In genomic region chr11:47797633-47798032, GRCh38 we compare ENCODE assay signal across 10 cellular contexts. TPM values are rescaled to one million over a fixed set of nuclear protein-coding genes. Genes with fewer than 3 reads are reported as not detected.
DNase-seq lines count a peak whose midpoint lies in the region; ATAC-seq and TF ChIP-seq lines count a peak whose summit lies in the region.
"Had no signal": no experiment of that assay in that cellular context is flagged by ENCODE, and none has a peak within 500 bp of the region (broad histone marks: within the 10 kb centered on the region; RNA-seq: fewer than 3 reads in every experiment).

No MANE protein-coding gene starts in this region.

- CTCF ChIA-PET in RWPE1 (lab: Yijun Ruan, JAX) = no interaction called here

- 78 to 81% methylated on average over 4 of the region's 4 CpGs for WGBS in esophagus squamous epithelium, 2 donors

- no peak for TF ChIP-seq CTCF in RWPE1 (conservative IDR thresholded peaks at IDR 0.05; ENCODE audit: low read depth)
- no peak for TF ChIP-seq CTCF in astrocyte of the spinal cord (IDR thresholded peaks at IDR 0.05; ENCODE audit: low read depth, low read length)
- no peak for TF ChIP-seq CTCF in esophagus squamous epithelium (IDR thresholded peaks at IDR 0.05)

- H3K36me3 ChIP-seq in esophagus squamous epithelium = peaks cover 6 to 100% (median 46%) of the 10 kb centered on the region in 3 donors

- in situ Hi-C loops in astrocyte of the spinal cord (cut with HindIII; ENCODE audit: low sequenced_read_pairs) = no loop called here

- peak; percentile 48 for DNase-seq in GM03348 (ENCODE audit: low spot score)
- peak; percentile 36 for DNase-seq in RWPE1 (ENCODE audit: low spot score)
- peak; percentile 86 for DNase-seq in astrocyte of the spinal cord (ENCODE audit: low read depth, low spot score)
- peak; percentile 3 to 30 for DNase-seq in stimulated activated CD4-positive, alpha-beta T cell treated with anti-CD3 and anti-CD28 coated beads, Interleukin-1b, Interleukin-23, amount 100 ng/mL, for 4 hours (ENCODE audit: low read depth in 2 of 2)
- DNase-seq in esophagus squamous epithelium (lab: John Stamatoyannopoulos, UW) = no peak
- DNase-seq: NCI-H1930 had no signal

- no peaks in the 10 kb centered on the region for H3K4me1 ChIP-seq in esophagus squamous epithelium

- H3K27me3 ChIP-seq in esophagus squamous epithelium = no peaks in the 10 kb centered on the region

- intact Hi-C loops in esophagus squamous epithelium (cut with DNase I) = no loop called here

- no peaks in the 10 kb centered on the region for H3K9me3 ChIP-seq in esophagus squamous epithelium

- H3K4me3 ChIP-seq in astrocyte of the spinal cord (ENCODE audit: low read depth, low read length) (no peak overlapping the region), esophagus squamous epithelium (no peak overlapping the region)
- H3K4me3 ChIP-seq: skin epidermis had no signal

- no peak for TF ChIP-seq POLR2A in esophagus squamous epithelium (IDR thresholded peaks at IDR 0.05)

- no peak overlapping the region for H3K27ac ChIP-seq in RWPE1
- no peak overlapping the region for H3K27ac ChIP-seq in esophagus squamous epithelium
- H3K27ac ChIP-seq: skin epidermis had no signal

- POLR2A ChIA-PET in RWPE1 (lab: Yijun Ruan, JAX; ENCODE audit: low non-redundant PET) = no interaction called here

- ATAC-seq in GM18502 (IDR thresholded peaks at IDR 0.05; ENCODE audit: poor library complexity, unreplicated experiment) (no peak), HG02885 (IDR thresholded peaks at IDR 0.05; ENCODE audit: poor library complexity, unreplicated experiment) (no peak), HG02610 (IDR thresholded peaks at IDR 0.05; ENCODE audit: unreplicated experiment) (no peak)

RNA-seq across cellular contexts. Expression of gene FNBP4, which starts 30.5 kb away (rescaled TPM):
- total RNA-seq in esophagus squamous epithelium = 100 to 1,000 TPM in 1 of 4 donors, 10 to 100 TPM in 3; 52.4 to 159 (median 79.0) TPM

RNA-seq across cellular contexts. Expression of gene NUP160, which starts 50.5 kb away (rescaled TPM):
- 10 to 100 TPM; 11.0 to 30.1 (median 20.7) TPM for total RNA-seq in esophagus squamous epithelium
